ENCODE assay signal across 13 cellular contexts in the genomic region with DNA sequence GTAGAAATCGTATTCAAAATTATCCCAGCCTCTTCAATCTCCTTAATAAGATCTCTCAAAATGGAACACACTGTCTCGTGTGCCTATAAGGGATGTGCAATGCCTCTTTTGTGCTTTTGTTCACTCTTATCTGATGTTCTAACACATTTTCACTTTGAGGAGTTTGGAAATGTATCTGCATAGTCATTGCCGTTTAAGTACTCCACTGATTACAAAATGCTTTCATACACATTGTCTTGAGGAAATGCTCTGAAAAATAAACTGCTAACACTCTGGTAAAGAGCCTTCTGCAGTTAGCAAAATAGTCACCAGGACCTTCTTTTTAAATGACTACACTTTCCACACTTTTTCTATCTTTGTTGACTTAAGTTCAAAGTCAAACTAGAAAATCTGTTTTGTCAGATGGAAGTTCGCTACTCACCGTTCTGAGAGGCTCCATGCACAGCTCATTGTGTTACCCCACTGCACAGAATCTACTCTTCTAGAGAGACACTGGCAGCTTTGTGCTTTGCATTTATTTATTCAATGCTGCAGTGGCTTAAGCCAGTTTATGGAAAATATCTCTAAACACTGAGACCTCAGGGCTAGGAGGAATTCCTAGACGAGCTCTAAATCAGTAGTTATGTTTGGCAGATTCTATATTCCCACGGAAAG.
DNase-seq lines count a peak whose midpoint lies in the region; ATAC-seq and TF ChIP-seq lines count a peak whose summit lies in the region.
"Had no signal": no experiment of that assay in that cellular context is flagged by ENCODE, and none has a peak within 500 bp of the region (broad histone marks: within the 10 kb centered on the region; RNA-seq: fewer than 3 reads in every experiment).

No MANE protein-coding gene starts in this region.

- H3K4me1 ChIP-seq in endodermal cell (ENCODE audit: control insufficient read depth, insufficient read depth, low read length): peaks cover 6% of the 10 kb centered on the region

- H3K36me3 ChIP-seq in endodermal cell (ENCODE audit: control insufficient read depth, insufficient read depth, low read length): no peaks in the 10 kb centered on the region
- H3K36me3 ChIP-seq: left lung had no signal

- no peaks in the 10 kb centered on the region for H3K27me3 ChIP-seq in AG04450 (ENCODE audit: control insufficient read depth, insufficient read depth, low read length)
- peaks cover under 1% of the 10 kb centered on the region for H3K27me3 ChIP-seq in endodermal cell (ENCODE audit: control insufficient read depth, insufficient read depth, low read length, poor library complexity, severe bottlenecking)

- DNase-seq in AG04450 (ENCODE audit: low read depth, low spot score): no peak
- DNase-seq in NCI-H526 (lab: John Stamatoyannopoulos, UW): peak; percentile 91
- no peak for DNase-seq in endodermal cell
- DNase-seq in pons (ENCODE audit: low spot score): peak; percentile 65
- no peak for DNase-seq in iPS-NIHi11 (ENCODE audit: low spot score)
- no peak for DNase-seq in KBM-7
- DNase-seq in NCI-H345 (lab: John Stamatoyannopoulos, UW): no peak
- DNase-seq: activated CD4-positive, alpha-beta T cell treated with anti-CD3 and anti-CD28 coated beads for 48 hours; activated T-cell treated with anti-CD3 and anti-CD28 coated beads, Interleukin-2, amount 50 U/mL, for 72 hours; AML-193; DMS79 treated with DMSO at 0.1 percent for 48 hours; left lung had no signal

- no peak for TF ChIP-seq CTCF in AG04450 (IDR thresholded peaks at IDR 0.05; ENCODE audit: low read depth, low read length)
- no peak for TF ChIP-seq CTCF in endodermal cell (conservative IDR thresholded peaks at IDR 0.05)

- 76 to 79% methylated on average over 7 of the region's 7 CpGs for WGBS in endodermal cell (ENCODE audit: insufficient coverage in 1 of 2, insufficient read length in 1 of 2), 2 experiments

- POLR2A ChIA-PET in AG04450 (lab: Yijun Ruan, JAX): interaction anchor here (1.6 to 2.7 kb wide), 2 partner anchors 42 to 323 kb away, joined by 7 to 12 read pairs; a partner anchor contains a TSS

- no peaks in the 10 kb centered on the region for H3K9me3 Mint-ChIP-seq in endodermal cell
- H3K9me3 Mint-ChIP-seq: activated T-cell treated with anti-CD3 and anti-CD28 coated beads, Interleukin-2, amount 50 U/mL, for 72 hours had no signal

- H3K9me3 ChIP-seq in AG04450 (ENCODE audit: control insufficient read depth, insufficient read depth, low read length) (no peaks in the 10 kb centered on the region), endodermal cell (ENCODE audit: control insufficient read depth, low read length) (no peaks in the 10 kb centered on the region)
- H3K9me3 ChIP-seq: left lung had no signal

- H3K4me1 Mint-ChIP-seq in endodermal cell: peaks cover 33% of the 10 kb centered on the region

- H3K36me3 Mint-ChIP-seq in endodermal cell (ENCODE audit: low read depth): no peaks in the 10 kb centered on the region

- H3K27ac ChIP-seq in AG04450 (ENCODE audit: low read depth, low read length) (peak overlapping the region; percentile 72), endodermal cell (ENCODE audit: low read depth, low read length) (no peak overlapping the region)

- no peak overlapping the region for H3K9ac ChIP-seq in endodermal cell (ENCODE audit: extremely low read depth, low read length, poor library complexity, severe bottlenecking)

- H3K27me3 Mint-ChIP-seq in endodermal cell (ENCODE audit: insufficient read depth): peaks cover 26% of the 10 kb centered on the region

- H3K4me3 ChIP-seq in AG04450 (ENCODE audit: low read depth, low read length) (peak overlapping the region; percentile 56; the same call in 1 of the 2 replicates), endodermal cell (ENCODE audit: low read length) (peak overlapping the region; percentile 61)
- H3K4me3 ChIP-seq: left lung had no signal

- in situ Hi-C loops in KBM-7 (cut with MboI; ENCODE audit: low pct_unique_long_range_greater_than_20kb, low sequenced_read_pairs): no loop called here

- H3K4me3 Mint-ChIP-seq in endodermal cell: no peak overlapping the region

- ATAC-seq in HG02870 (IDR thresholded peaks at IDR 0.05; ENCODE audit: unreplicated experiment): no peak
- ATAC-seq: activated T-cell treated with anti-CD3 and anti-CD28 coated beads, Interleukin-2, amount 50 U/mL, for 72 hours had no signal

- CTCF ChIA-PET in AG04450 (lab: Charles Lee): interaction anchor here (0.5 to 1.7 kb wide), 6 partner anchors 9 to 329 kb away, joined by 3 to 6 read pairs (median 4); no protein-coding TSS in a partner anchor

- H3K27ac Mint-ChIP-seq in endodermal cell: no peak overlapping the region
- H3K27ac Mint-ChIP-seq: activated T-cell treated with anti-CD3 and anti-CD28 coated beads, Interleukin-2, amount 50 U/mL, for 72 hours had no signal

Comparison
In these comparisons a context has a peak if more than half of its experiments do, and no peak if none do; other contexts are left out.
1. DNase-seq: peak in NCI-H526 (2 of 2) and pons (single experiment); none in AG04450 (single experiment), endodermal cell (single experiment), iPS-NIHi11 (single experiment), KBM-7 (single experiment) and NCI-H345 (single experiment).